In the genomic region with DNA sequence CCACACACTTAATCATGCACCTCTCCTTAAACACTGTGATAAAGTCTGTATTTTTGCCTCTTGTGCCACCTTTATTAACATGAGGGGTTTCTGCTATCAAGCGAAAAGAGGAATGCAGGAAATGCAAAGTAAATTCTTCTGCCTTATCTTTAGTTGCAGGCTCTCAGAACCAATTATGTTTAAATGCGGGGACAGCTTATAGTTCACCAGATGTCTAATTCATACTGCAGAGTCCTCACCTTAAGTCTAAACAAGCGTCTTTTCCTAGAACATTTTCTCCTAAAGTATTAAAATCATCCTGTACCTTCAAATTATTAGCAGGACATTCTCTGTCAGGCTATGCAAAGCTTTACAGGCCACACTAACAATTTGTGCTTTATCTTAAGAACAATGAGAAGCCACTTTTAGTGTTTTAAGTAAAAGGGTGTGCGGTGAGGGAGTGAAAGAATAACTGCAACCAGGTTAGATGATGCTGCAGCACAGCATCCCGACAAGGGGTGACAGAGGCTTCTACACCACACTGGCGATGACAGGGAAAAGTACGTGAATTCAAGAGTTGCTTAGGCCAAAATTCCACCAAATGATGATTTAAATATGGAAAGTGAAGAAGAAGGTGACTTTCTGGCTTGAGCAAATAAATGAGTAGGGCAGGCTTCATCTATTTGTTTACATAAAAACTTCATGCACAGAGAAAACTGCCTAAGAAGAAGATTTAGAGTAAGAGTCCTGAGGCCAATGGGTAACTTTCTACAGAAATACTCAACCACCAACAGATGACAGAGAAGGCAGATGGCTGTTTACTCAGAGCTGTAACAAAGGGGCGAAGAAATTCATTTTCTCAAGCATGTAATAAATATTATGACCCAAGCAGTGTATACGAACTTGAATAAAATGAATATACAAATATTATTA, we compare ENCODE assay signal across 1 cellular context.
A peak's percentile ranks its signal among the peaks of the same experiment; 100 is the strongest.
TF ChIP-seq lines count a peak whose summit lies in the region.

No MANE protein-coding gene starts in this region.

TF ChIP-seq in K562, 482 proteins besides CTCF, POLR2A, EP300 and RAD21 (continues in another document):
- TF ChIP-seq ZNF175 (CRISPR knock-in tag; IDR thresholded peaks at IDR 0.05; ENCODE audit: low read depth) (0 out of 2 replicates have a peak, but pooled peaks have one; percentile 33), SLC30A9 (CRISPR knock-in tag; IDR thresholded peaks at IDR 0.05) (no peak), NCOA2 (IDR thresholded peaks at IDR 0.05; ENCODE audit: partially characterized antibody in 2 of 2) (no peak), ZNF217 (CRISPR knock-in tag; IDR thresholded peaks at IDR 0.05) (no peak), ZFPM2 (CRISPR knock-in tag; IDR thresholded peaks at IDR 0.05) (no peak), ELF2 (CRISPR knock-in tag; IDR thresholded peaks at IDR 0.05) (no peak), PCBP2 (IDR thresholded peaks at IDR 0.05; ENCODE audit: low read depth, low read length, poor library complexity, severe bottlenecking) (no peak), MBD2 (IDR thresholded peaks at IDR 0.05; ENCODE audit: borderline replicate concordance, low read depth) (no peak), SAFB2 (IDR thresholded peaks at IDR 0.05; ENCODE audit: borderline replicate concordance, low read depth, low read length, severe bottlenecking) (no peak), STAT5A (IDR thresholded peaks at IDR 0.05; ENCODE audit: borderline replicate concordance, low read length) (peak; percentile 85), JUN (IDR thresholded peaks at IDR 0.05; ENCODE audit: borderline replicate concordance, low read depth, low read length) (no peak), JUN (CRISPR knock-in tag; IDR thresholded peaks at IDR 0.05; ENCODE audit: borderline replicate concordance) (no peak), CBFA2T2 (conservative IDR thresholded peaks at IDR 0.05) (peak; percentile 93), SMARCC2 (IDR thresholded peaks at IDR 0.05; ENCODE audit: low read depth) (peak; percentile 90; the same call in 1 of the 2 replicates), BMI1 (IDR thresholded peaks at IDR 0.05; ENCODE audit: low read length) (no peak), KLF16 (IDR thresholded peaks at IDR 0.05) (peak; percentile 90), DDX20 (tag; IDR thresholded peaks at IDR 0.05; ENCODE audit: low read depth) (no peak), HMG20B (CRISPR knock-in tag; IDR thresholded peaks at IDR 0.05) (no peak), NFXL1 (CRISPR knock-in tag; IDR thresholded peaks at IDR 0.05) (no peak), GATAD2B (IDR thresholded peaks at IDR 0.05; ENCODE audit: borderline replicate concordance) (0 out of 2 replicates have a peak, but pooled peaks have one; percentile 63), ILF3 (IDR thresholded peaks at IDR 0.05; ENCODE audit: borderline replicate concordance) (no peak), SUPT5H (IDR thresholded peaks at IDR 0.05) (no peak), ZNF41 (CRISPR knock-in tag; conservative IDR thresholded peaks at IDR 0.05) (no peak; the same call in 1 of the 2 replicates), ZNF584 (CRISPR knock-in tag; IDR thresholded peaks at IDR 0.05; ENCODE audit: low read depth) (no peak), NBN (IDR thresholded peaks at IDR 0.05; ENCODE audit: low read depth) (0 out of 2 replicates have a peak, but pooled peaks have one; percentile 39), SREBF1 (IDR thresholded peaks at IDR 0.05; ENCODE audit: borderline replicate concordance, low read depth, low read length) (no peak), ZNF551 (CRISPR knock-in tag; IDR thresholded peaks at IDR 0.05) (no peak), PCBP1 (IDR thresholded peaks at IDR 0.05; ENCODE audit: low read depth, low read length, poor library complexity, severe bottlenecking) (no peak), YY1 (IDR thresholded peaks at IDR 0.05; ENCODE audit: borderline replicate concordance in 1 of 3, control insufficient read depth in 1 of 3, extremely low read depth in 1 of 3, insufficient read depth in 3 of 3, insufficient read length in 1 of 3, insufficient replicate concordance in 2 of 3, low read depth in 1 of 3, low read length in 2 of 3) (no peak), PPARD (CRISPR knock-in tag; IDR thresholded peaks at IDR 0.05) (no peak)
- TF ChIP-seq, protein P1, sequence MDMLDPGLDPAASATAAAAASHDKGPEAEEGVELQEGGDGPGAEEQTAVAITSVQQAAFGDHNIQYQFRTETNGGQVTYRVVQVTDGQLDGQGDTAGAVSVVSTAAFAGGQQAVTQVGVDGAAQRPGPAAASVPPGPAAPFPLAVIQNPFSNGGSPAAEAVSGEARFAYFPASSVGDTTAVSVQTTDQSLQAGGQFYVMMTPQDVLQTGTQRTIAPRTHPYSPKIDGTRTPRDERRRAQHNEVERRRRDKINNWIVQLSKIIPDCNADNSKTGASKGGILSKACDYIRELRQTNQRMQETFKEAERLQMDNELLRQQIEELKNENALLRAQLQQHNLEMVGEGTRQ (CRISPR knock-in tag; IDR thresholded peaks at IDR 0.05), result no peak
- TF ChIP-seq, protein P2, sequence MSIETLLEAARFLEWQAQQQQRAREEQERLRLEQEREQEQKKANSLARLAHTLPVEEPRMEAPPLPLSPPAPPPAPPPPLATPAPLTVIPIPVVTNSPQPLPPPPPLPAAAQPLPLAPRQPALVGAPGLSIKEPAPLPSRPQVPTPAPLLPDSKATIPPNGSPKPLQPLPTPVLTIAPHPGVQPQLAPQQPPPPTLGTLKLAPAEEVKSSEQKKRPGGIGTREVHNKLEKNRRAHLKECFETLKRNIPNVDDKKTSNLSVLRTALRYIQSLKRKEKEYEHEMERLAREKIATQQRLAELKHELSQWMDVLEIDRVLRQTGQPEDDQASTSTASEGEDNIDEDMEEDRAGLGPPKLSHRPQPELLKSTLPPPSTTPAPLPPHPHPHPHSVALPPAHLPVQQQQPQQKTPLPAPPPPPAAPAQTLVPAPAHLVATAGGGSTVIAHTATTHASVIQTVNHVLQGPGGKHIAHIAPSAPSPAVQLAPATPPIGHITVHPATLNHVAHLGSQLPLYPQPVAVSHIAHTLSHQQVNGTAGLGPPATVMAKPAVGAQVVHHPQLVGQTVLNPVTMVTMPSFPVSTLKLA (conservative IDR thresholded peaks at IDR 0.05), result peak; percentile 4 to 60; a peak in 1 of 4 replicates
- TF ChIP-seq, protein P3, sequence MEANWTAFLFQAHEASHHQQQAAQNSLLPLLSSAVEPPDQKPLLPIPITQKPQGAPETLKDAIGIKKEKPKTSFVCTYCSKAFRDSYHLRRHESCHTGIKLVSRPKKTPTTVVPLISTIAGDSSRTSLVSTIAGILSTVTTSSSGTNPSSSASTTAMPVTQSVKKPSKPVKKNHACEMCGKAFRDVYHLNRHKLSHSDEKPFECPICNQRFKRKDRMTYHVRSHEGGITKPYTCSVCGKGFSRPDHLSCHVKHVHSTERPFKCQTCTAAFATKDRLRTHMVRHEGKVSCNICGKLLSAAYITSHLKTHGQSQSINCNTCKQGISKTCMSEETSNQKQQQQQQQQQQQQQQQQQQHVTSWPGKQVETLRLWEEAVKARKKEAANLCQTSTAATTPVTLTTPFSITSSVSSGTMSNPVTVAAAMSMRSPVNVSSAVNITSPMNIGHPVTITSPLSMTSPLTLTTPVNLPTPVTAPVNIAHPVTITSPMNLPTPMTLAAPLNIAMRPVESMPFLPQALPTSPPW (CRISPR knock-in tag; IDR thresholded peaks at IDR 0.05), result no peak
- TF ChIP-seq, protein P4, sequence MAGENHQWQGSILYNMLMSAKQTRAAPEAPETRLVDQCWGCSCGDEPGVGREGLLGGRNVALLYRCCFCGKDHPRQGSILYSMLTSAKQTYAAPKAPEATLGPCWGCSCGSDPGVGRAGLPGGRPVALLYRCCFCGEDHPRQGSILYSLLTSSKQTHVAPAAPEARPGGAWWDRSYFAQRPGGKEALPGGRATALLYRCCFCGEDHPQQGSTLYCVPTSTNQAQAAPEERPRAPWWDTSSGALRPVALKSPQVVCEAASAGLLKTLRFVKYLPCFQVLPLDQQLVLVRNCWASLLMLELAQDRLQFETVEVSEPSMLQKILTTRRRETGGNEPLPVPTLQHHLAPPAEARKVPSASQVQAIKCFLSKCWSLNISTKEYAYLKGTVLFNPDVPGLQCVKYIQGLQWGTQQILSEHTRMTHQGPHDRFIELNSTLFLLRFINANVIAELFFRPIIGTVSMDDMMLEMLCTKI (IDR thresholded peaks at IDR 0.05; ENCODE audit: partially characterized antibody), result no peak
- TF ChIP-seq, protein P5, sequence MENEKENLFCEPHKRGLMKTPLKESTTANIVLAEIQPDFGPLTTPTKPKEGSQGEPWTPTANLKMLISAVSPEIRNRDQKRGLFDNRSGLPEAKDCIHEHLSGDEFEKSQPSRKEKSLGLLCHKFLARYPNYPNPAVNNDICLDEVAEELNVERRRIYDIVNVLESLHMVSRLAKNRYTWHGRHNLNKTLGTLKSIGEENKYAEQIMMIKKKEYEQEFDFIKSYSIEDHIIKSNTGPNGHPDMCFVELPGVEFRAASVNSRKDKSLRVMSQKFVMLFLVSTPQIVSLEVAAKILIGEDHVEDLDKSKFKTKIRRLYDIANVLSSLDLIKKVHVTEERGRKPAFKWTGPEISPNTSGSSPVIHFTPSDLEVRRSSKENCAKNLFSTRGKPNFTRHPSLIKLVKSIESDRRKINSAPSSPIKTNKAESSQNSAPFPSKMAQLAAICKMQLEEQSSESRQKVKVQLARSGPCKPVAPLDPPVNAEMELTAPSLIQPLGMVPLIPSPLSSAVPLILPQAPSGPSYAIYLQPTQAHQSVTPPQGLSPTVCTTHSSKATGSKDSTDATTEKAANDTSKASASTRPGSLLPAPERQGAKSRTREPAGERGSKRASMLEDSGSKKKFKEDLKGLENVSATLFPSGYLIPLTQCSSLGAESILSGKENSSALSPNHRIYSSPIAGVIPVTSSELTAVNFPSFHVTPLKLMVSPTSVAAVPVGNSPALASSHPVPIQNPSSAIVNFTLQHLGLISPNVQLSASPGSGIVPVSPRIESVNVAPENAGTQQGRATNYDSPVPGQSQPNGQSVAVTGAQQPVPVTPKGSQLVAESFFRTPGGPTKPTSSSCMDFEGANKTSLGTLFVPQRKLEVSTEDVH (IDR thresholded peaks at IDR 0.05; ENCODE audit: low read depth, partially characterized antibody), result no peak
- TF ChIP-seq, protein P6, sequence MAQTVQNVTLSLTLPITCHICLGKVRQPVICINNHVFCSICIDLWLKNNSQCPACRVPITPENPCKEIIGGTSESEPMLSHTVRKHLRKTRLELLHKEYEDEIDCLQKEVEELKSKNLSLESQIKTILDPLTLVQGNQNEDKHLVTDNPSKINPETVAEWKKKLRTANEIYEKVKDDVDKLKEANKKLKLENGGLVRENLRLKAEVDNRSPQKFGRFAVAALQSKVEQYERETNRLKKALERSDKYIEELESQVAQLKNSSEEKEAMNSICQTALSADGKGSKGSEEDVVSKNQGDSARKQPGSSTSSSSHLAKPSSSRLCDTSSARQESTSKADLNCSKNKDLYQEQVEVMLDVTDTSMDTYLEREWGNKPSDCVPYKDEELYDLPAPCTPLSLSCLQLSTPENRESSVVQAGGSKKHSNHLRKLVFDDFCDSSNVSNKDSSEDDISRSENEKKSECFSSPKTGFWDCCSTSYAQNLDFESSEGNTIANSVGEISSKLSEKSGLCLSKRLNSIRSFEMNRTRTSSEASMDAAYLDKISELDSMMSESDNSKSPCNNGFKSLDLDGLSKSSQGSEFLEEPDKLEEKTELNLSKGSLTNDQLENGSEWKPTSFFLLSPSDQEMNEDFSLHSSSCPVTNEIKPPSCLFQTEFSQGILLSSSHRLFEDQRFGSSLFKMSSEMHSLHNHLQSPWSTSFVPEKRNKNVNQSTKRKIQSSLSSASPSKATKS (CRISPR knock-in tag; IDR thresholded peaks at IDR 0.05), result no peak
- TF ChIP-seq, protein P7, sequence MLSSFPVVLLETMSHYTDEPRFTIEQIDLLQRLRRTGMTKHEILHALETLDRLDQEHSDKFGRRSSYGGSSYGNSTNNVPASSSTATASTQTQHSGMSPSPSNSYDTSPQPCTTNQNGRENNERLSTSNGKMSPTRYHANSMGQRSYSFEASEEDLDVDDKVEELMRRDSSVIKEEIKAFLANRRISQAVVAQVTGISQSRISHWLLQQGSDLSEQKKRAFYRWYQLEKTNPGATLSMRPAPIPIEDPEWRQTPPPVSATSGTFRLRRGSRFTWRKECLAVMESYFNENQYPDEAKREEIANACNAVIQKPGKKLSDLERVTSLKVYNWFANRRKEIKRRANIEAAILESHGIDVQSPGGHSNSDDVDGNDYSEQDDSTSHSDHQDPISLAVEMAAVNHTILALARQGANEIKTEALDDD (IDR thresholded peaks at IDR 0.05), result peak; percentile 67
- TF ChIP-seq, protein P8, sequence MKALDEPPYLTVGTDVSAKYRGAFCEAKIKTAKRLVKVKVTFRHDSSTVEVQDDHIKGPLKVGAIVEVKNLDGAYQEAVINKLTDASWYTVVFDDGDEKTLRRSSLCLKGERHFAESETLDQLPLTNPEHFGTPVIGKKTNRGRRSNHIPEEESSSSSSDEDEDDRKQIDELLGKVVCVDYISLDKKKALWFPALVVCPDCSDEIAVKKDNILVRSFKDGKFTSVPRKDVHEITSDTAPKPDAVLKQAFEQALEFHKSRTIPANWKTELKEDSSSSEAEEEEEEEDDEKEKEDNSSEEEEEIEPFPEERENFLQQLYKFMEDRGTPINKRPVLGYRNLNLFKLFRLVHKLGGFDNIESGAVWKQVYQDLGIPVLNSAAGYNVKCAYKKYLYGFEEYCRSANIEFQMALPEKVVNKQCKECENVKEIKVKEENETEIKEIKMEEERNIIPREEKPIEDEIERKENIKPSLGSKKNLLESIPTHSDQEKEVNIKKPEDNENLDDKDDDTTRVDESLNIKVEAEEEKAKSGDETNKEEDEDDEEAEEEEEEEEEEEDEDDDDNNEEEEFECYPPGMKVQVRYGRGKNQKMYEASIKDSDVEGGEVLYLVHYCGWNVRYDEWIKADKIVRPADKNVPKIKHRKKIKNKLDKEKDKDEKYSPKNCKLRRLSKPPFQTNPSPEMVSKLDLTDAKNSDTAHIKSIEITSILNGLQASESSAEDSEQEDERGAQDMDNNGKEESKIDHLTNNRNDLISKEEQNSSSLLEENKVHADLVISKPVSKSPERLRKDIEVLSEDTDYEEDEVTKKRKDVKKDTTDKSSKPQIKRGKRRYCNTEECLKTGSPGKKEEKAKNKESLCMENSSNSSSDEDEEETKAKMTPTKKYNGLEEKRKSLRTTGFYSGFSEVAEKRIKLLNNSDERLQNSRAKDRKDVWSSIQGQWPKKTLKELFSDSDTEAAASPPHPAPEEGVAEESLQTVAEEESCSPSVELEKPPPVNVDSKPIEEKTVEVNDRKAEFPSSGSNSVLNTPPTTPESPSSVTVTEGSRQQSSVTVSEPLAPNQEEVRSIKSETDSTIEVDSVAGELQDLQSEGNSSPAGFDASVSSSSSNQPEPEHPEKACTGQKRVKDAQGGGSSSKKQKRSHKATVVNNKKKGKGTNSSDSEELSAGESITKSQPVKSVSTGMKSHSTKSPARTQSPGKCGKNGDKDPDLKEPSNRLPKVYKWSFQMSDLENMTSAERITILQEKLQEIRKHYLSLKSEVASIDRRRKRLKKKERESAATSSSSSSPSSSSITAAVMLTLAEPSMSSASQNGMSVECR (CRISPR knock-in tag; IDR thresholded peaks at IDR 0.05), result no peak
- TF ChIP-seq, protein P9, sequence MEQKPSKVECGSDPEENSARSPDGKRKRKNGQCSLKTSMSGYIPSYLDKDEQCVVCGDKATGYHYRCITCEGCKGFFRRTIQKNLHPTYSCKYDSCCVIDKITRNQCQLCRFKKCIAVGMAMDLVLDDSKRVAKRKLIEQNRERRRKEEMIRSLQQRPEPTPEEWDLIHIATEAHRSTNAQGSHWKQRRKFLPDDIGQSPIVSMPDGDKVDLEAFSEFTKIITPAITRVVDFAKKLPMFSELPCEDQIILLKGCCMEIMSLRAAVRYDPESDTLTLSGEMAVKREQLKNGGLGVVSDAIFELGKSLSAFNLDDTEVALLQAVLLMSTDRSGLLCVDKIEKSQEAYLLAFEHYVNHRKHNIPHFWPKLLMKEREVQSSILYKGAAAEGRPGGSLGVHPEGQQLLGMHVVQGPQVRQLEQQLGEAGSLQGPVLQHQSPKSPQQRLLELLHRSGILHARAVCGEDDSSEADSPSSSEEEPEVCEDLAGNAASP (IDR thresholded peaks at IDR 0.05), result no peak
- TF ChIP-seq, protein P10, sequence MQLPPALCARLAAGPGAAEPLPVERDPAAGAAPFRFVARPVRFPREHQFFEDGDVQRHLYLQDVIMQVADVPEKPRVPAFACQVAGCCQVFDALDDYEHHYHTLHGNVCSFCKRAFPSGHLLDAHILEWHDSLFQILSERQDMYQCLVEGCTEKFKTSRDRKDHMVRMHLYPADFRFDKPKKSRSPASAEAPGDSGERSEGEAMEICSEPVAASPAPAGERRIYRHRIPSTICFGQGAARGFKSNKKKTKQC (CRISPR knock-in tag; IDR thresholded peaks at IDR 0.05), result no peak
